In genomic region chr13:49086711-49087110, GRCh38 we compare ENCODE assay signal across 15 cellular contexts.
A peak's percentile ranks its signal among the peaks of the same experiment; 100 is the strongest.
DNase-seq lines count a peak whose midpoint lies in the region; ATAC-seq and TF ChIP-seq lines count a peak whose summit lies in the region.
"Had no signal": no experiment of that assay in that cellular context is flagged by ENCODE, and none has a peak within 500 bp of the region (broad histone marks: within the 10 kb centered on the region; RNA-seq: fewer than 3 reads in every experiment).

No MANE protein-coding gene starts in this region.

- H3K4me3 ChIP-seq in retinal pigment epithelial cell (ENCODE audit: low read length), result no peak overlapping the region

- TF ChIP-seq CTCF in retinal pigment epithelial cell (conservative IDR thresholded peaks at IDR 0.05; ENCODE audit: low read depth, low read length), result no peak

- no peak for ATAC-seq in HG02571 (IDR thresholded peaks at IDR 0.05; ENCODE audit: unreplicated experiment)
- ATAC-seq: stimulated activated naive CD8-positive, alpha-beta T cell treated with anti-CD3 and anti-CD28 coated beads, Interleukin-15, amount 100 ng/mL, for 72 hours; T-helper 17 cell had no signal

- DNase-seq in EL (peak; percentile 64), RKO (ENCODE audit: low spot score) (peak; percentile 22), fibroblast of peridontal ligament (ENCODE audit: extremely low read depth) (peak; percentile 76), retinal pigment epithelial cell (ENCODE audit: low read depth) (peak; percentile 60), cerebellar cortex (ENCODE audit: low spot score) (no peak), NCI-H69 (lab: John Stamatoyannopoulos, UW) (no peak)
- DNase-seq in central memory CD4-positive, alpha-beta T cell, result no peak
- DNase-seq: activated CD4-positive, alpha-beta T cell treated with anti-CD3 and anti-CD28 coated beads, Interleukin-2, amount 10 ng/mL, durations not matched to agents 24 days and 14 days; activated T-cell treated with anti-CD3 and anti-CD28 coated beads, Interleukin-2, amount 50 U/mL, for 48 hours; aorta; Caco-2; Kasumi-1; stimulated activated naive CD8-positive, alpha-beta T cell treated with anti-CD3 and anti-CD28 coated beads, Interleukin-15, amount 100 ng/mL, for 72 hours; T-helper 17 cell had no signal

Comparison
In these comparisons a context has a peak if more than half of its experiments do, and no peak if none do; other contexts are left out.
1. DNase-seq: peak in EL (single experiment), RKO (single experiment), fibroblast of peridontal ligament (single experiment) and retinal pigment epithelial cell (single experiment); none in central memory CD4-positive, alpha-beta T cell (single experiment), cerebellar cortex (single experiment) and NCI-H69 (single experiment).